In the genomic region with DNA sequence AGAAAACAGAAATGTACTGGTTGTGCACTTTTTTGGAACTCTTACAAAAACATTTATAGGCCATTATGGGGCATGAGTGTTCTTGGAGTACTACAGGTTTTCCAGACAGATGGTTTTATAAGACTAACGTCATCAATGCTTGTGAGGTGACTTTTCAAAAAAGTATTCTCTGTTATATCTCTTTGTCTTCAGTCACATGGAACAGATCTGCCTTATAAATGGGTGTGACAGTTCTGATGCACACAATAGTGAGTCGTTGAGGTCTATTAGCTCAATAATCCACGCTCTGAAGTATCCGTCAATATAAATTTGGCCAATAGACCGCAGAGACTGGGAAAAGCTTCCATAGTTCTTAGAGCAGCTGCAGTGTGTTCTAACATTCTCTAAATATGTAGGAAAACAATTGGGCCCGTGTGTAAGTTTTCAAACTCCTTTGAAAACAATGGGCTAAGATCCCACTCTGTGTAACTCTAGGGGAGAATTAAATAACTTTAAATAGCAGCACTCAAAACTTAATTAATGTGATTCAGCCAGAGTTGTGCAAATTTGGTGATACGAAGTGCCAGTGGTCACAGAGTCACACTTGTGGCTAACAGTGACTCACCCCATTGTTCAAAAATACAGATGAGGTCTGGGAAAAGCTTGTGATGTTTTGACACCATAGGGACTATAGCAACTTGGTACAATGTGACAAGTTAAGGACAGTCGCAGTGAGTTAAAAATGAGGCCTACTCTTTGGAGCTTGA, we compare ENCODE assay signal across 10 cellular contexts.
A peak's percentile ranks its signal among the peaks of the same experiment; 100 is the strongest.
DNase-seq lines count a peak whose midpoint lies in the region; ATAC-seq and TF ChIP-seq lines count a peak whose summit lies in the region.
"Had no signal": no experiment of that assay in that cellular context is flagged by ENCODE, and none has a peak within 500 bp of the region (broad histone marks: within the 10 kb centered on the region; RNA-seq: fewer than 3 reads in every experiment).

No MANE protein-coding gene starts in this region.

- peaks cover 6% of the 10 kb centered on the region for H3K27me3 Mint-ChIP-seq in activated CD8-positive, alpha-beta memory T cell treated with anti-CD3 and anti-CD28 coated beads, Interleukin-2, amount 10 ng/mL, durations not matched to agents 7 days and 5 days

- H3K27ac Mint-ChIP-seq in activated CD8-positive, alpha-beta memory T cell treated with anti-CD3 and anti-CD28 coated beads, Interleukin-2, amount 10 ng/mL, durations not matched to agents 7 days and 5 days: no peak overlapping the region

- H3K27ac ChIP-seq in heart left ventricle: peak overlapping the region in 1 of 12 donors; percentile 15
- H3K27ac ChIP-seq in right atrium auricular region: no peak overlapping the region

- H3K4me1 ChIP-seq in heart left ventricle (peaks cover 0 to 11% (median 0%) of the 10 kb centered on the region in 12 donors), right atrium auricular region (peaks cover 0 to 11% of the 10 kb centered on the region in 2 donors)

- no peak for TF ChIP-seq POLR2A in heart left ventricle (IDR thresholded peaks at IDR 0.05)

- 76 to 78% (median 77%) methylated on average over 8 of the region's 8 CpGs for WGBS in heart left ventricle, 4 donors

- ATAC-seq in activated CD8-positive, alpha-beta memory T cell treated with anti-CD3 and anti-CD28 coated beads, Interleukin-2, amount 10 ng/mL, durations not matched to agents 7 days and 5 days: no peak
- no peak for ATAC-seq in heart left ventricle
- ATAC-seq: left cardiac atrium had no signal

- DNase-seq in AG09309 (ENCODE audit: low read depth): peak; percentile 37
- DNase-seq in HS-5 (ENCODE audit: low read depth): peak; percentile 33
- DNase-seq in astrocyte of the cerebellum (ENCODE audit: low read depth): peak; percentile 13
- peak; percentile 44 for DNase-seq in medulla oblongata (ENCODE audit: extremely low spot score)
- DNase-seq in activated CD8-positive, alpha-beta memory T cell treated with anti-CD3 and anti-CD28 coated beads, Interleukin-2, amount 10 ng/mL, durations not matched to agents 7 days and 5 days: no peak
- no peak for DNase-seq in heart left ventricle
- no peak for DNase-seq in NCI-H2081 treated with DMSO at 0.1 percent for 48 hours (lab: John Stamatoyannopoulos, UW)
- no peak for DNase-seq in right atrium auricular region (ENCODE audit: low spot score)
- DNase-seq: left cardiac atrium, NCI-H774 had no signal

- H3K4me3 Mint-ChIP-seq in activated CD8-positive, alpha-beta memory T cell treated with anti-CD3 and anti-CD28 coated beads, Interleukin-2, amount 10 ng/mL, durations not matched to agents 7 days and 5 days: no peak overlapping the region

- no peaks in the 10 kb centered on the region for H3K9me3 Mint-ChIP-seq in activated CD8-positive, alpha-beta memory T cell treated with anti-CD3 and anti-CD28 coated beads, Interleukin-2, amount 10 ng/mL, durations not matched to agents 7 days and 5 days (ENCODE audit: low read depth)

- no peaks in the 10 kb centered on the region for H3K36me3 Mint-ChIP-seq in activated CD8-positive, alpha-beta memory T cell treated with anti-CD3 and anti-CD28 coated beads, Interleukin-2, amount 10 ng/mL, durations not matched to agents 7 days and 5 days

- TF ChIP-seq CTCF in AG09309 (IDR thresholded peaks at IDR 0.05; ENCODE audit: control insufficient read depth, insufficient read depth, low read depth, low read length, missing control alignments) (no peak), astrocyte of the cerebellum (IDR thresholded peaks at IDR 0.05; ENCODE audit: low read depth, low read length, missing control alignments) (no peak), heart left ventricle (IDR thresholded peaks at IDR 0.05) (no peak), right atrium auricular region (IDR thresholded peaks at IDR 0.05) (no peak)

- H3K36me3 ChIP-seq in heart left ventricle (no peaks in the 10 kb centered on the region), right atrium auricular region (no peaks in the 10 kb centered on the region)

- CTCF ChIA-PET in activated CD8-positive, alpha-beta memory T cell treated with anti-CD3 and anti-CD28 coated beads, Interleukin-2, amount 10 ng/mL, durations not matched to agents 7 days and 5 days (lab: Charles Lee): no interaction called here

- in situ Hi-C loops in astrocyte of the cerebellum (cut with HindIII; ENCODE audit: low sequenced_read_pairs): no loop called here

- H3K27me3 ChIP-seq in heart left ventricle (no peaks in the 10 kb centered on the region), right atrium auricular region (no peaks in the 10 kb centered on the region)

- no peaks in the 10 kb centered on the region for H3K4me1 Mint-ChIP-seq in activated CD8-positive, alpha-beta memory T cell treated with anti-CD3 and anti-CD28 coated beads, Interleukin-2, amount 10 ng/mL, durations not matched to agents 7 days and 5 days

- H3K4me3 ChIP-seq in AG09309 (ENCODE audit: control insufficient read depth, low read depth, low read length): no peak overlapping the region
- no peak overlapping the region for H3K4me3 ChIP-seq in astrocyte of the cerebellum (ENCODE audit: low read depth, low read length)
- H3K4me3 ChIP-seq in heart left ventricle: no peak overlapping the region
- no peak overlapping the region for H3K4me3 ChIP-seq in right atrium auricular region

- intact Hi-C loops in heart left ventricle (cut with DNase I): no loop called here

- no peaks in the 10 kb centered on the region for H3K9me3 ChIP-seq in heart left ventricle
- H3K9me3 ChIP-seq in right atrium auricular region: no peaks in the 10 kb centered on the region

Comparison
In these comparisons a context has a peak if more than half of its experiments do, and no peak if none do; other contexts are left out.
1. DNase-seq: peak in AG09309 (single experiment), HS-5 (single experiment), astrocyte of the cerebellum (single experiment) and medulla oblongata (single experiment); none in activated CD8-positive, alpha-beta memory T cell treated with anti-CD3 and anti-CD28 coated beads, Interleukin-2, amount 10 ng/mL, durations not matched to agents 7 days and 5 days (single experiment), heart left ventricle (0 of 5), NCI-H2081 treated with DMSO at 0.1 percent for 48 hours (single experiment) and right atrium auricular region (single experiment).